In the genomic region with DNA sequence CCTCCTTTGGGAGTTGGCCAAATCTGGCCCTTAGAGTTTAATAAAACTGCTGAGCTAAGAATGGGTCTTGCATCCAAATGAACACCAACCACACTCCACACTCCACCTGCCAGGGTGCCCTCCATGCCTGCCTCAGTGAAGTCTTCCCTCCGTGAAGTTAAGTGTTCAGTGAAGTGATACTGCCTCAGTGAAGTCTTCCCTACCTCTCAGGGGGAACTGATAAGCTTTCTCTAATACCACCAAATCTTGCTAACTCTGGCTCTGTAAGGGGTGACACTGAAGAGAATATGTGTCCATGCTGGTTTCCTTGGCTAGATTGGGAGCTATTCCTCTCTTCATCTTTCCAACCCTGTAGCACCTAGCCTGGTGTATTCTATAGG, we compare ENCODE assay signal across 20 cellular contexts.
"Had no signal": no experiment of that assay in that cellular context is flagged by ENCODE, and none has a peak within 500 bp of the region (broad histone marks: within the 10 kb centered on the region; RNA-seq: fewer than 3 reads in every experiment).

No MANE protein-coding gene starts in this region.

- H3K27ac Mint-ChIP-seq: naive thymus-derived CD4-positive, alpha-beta T cell had no signal

- ATAC-seq: foreskin keratinocyte; left lobe of liver; naive thymus-derived CD4-positive, alpha-beta T cell; stimulated activated naive CD8-positive, alpha-beta T cell treated with anti-CD3 and anti-CD28 coated beads, Interleukin-15, Interleukin-2, amounts not matched to agents 100 U/mL and 50 U/mL, for 24 hours had no signal

- H3K9me3 ChIP-seq: colonic mucosa, neutrophil, right atrium auricular region, suprapubic skin, thyroid gland, upper lobe of left lung, vagina had no signal

- H3K4me1 ChIP-seq: colonic mucosa, foreskin keratinocyte, right atrium auricular region, suprapubic skin, thyroid gland, upper lobe of left lung, vagina had no signal

- H3K4me3 ChIP-seq: colonic mucosa, hepatocyte, right atrium auricular region, suprapubic skin, thyroid gland, upper lobe of left lung, vagina had no signal

- H3K36me3 ChIP-seq: colonic mucosa, right atrium auricular region, suprapubic skin, thyroid gland, upper lobe of left lung, vagina had no signal

- FAIRE-seq: endothelial cell of umbilical vein, islet of Langerhans, small intestine had no signal

- H3K27ac ChIP-seq: colonic mucosa, foreskin keratinocyte, hepatocyte, neutrophil, right atrium auricular region, suprapubic skin, thyroid gland, upper lobe of left lung, vagina had no signal

- H3K4me2 ChIP-seq: hepatocyte had no signal

- DNase-seq: colonic mucosa; dermis blood vessel endothelial cell; erythroblast; head of caudate nucleus; mammary epithelial cell; naive thymus-derived CD4-positive, alpha-beta T cell; small intestine; stimulated activated CD4-positive, alpha-beta T cell treated with anti-CD3 and anti-CD28 coated beads, Interleukin-2, amount 100 ng/mL, for 48 hours; stimulated activated naive CD8-positive, alpha-beta T cell treated with anti-CD3 and anti-CD28 coated beads, Interleukin-15, Interleukin-2, amounts not matched to agents 100 U/mL and 50 U/mL, for 24 hours; thyroid gland had no signal

- H3K79me2 ChIP-seq: hepatocyte had no signal

- H3K27me3 Mint-ChIP-seq: naive thymus-derived CD4-positive, alpha-beta T cell had no signal

- H3K27me3 ChIP-seq: colonic mucosa, foreskin keratinocyte, hepatocyte, right atrium auricular region, suprapubic skin, thyroid gland, upper lobe of left lung, vagina had no signal

- H2AFZ ChIP-seq: hepatocyte had no signal
